In genomic region chr22:45836418-45836817, GRCh38 we compare ENCODE assay signal across 6 cellular contexts.
"Had no signal": no experiment of that assay in that cellular context is flagged by ENCODE, and none has a peak within 500 bp of the region (broad histone marks: within the 10 kb centered on the region; RNA-seq: fewer than 3 reads in every experiment).

No MANE protein-coding gene starts in this region.

- ATAC-seq: HCT116, K562 had no signal

- H3K4me3 ChIP-seq: HAP-1, K562 had no signal

- H3K9me3 ChIP-seq: HAP-1 had no signal

- H3K36me3 ChIP-seq: HAP-1 had no signal

- DNase-seq: GOT3, H7, IMR-90 had no signal
